16 cellular contexts compared by ENCODE assay signal in genomic region chr21:32131960-32132359, GRCh38.
DNase-seq lines count a peak whose midpoint lies in the region; ATAC-seq, FAIRE-seq and TF ChIP-seq lines count a peak whose summit lies in the region.
"Had no signal": no experiment of that assay in that cellular context is flagged by ENCODE, and none has a peak within 500 bp of the region (broad histone marks: within the 10 kb centered on the region; RNA-seq: fewer than 3 reads in every experiment).

No MANE protein-coding gene starts in this region.

- TF ChIP-seq RAD21 in H1 (IDR thresholded peaks at IDR 0.05 in 1 of 2, conservative IDR thresholded peaks at IDR 0.05 in 1 of 2; ENCODE audit: low read depth in 2 of 2, low read length in 2 of 2) = no peak

- no peaks in the 10 kb centered on the region for H3K27me3 ChIP-seq in H1 (replicated peaks in 1 of 4; ENCODE audit: control insufficient read depth in 3 of 4, extremely low read depth in 1 of 4, insufficient read depth in 3 of 4, low read length in 3 of 4)
- no peaks in the 10 kb centered on the region for H3K27me3 ChIP-seq in Caco-2 (replicated peaks; ENCODE audit: control insufficient read depth, insufficient read depth, low read length)
- H3K27me3 ChIP-seq: gastrocnemius medialis had no signal

- H3K4me3 ChIP-seq in NB4 (ENCODE audit: low read depth, low read length) (no peak overlapping the region), H1 (ENCODE audit: extremely low read depth in 1 of 4, insufficient read depth in 2 of 4, low read depth in 3 of 4, low read length in 4 of 4) (no peak overlapping the region), mesodermal cell (ENCODE audit: extremely low read depth, insufficient read depth, low read length, poor library complexity, severe bottlenecking) (no peak overlapping the region), Caco-2 (ENCODE audit: low read depth, low read length) (no peak overlapping the region)
- H3K4me3 ChIP-seq: gastrocnemius medialis, spleen had no signal

- POLR2A ChIA-PET in H1 (lab: Charles Lee; ENCODE audit: partially characterized antibody) = no interaction called here
- POLR2A ChIA-PET in Caco-2 (lab: Charles Lee) = no interaction called here

- no peaks in the 10 kb centered on the region for H4K20me1 ChIP-seq in H1 (replicated peaks in 1 of 2; ENCODE audit: control insufficient read depth in 1 of 2, insufficient read depth in 2 of 2, low read length in 2 of 2)

- H4K91ac ChIP-seq in H1 (replicated peaks; ENCODE audit: insufficient read length, low read length) = no peak overlapping the region

- H3K23ac ChIP-seq in H1 (ENCODE audit: insufficient read length) = no peak overlapping the region

- peaks cover 11% of the 10 kb centered on the region for H3K9me3 Mint-ChIP-seq in Caco-2 (ENCODE audit: unreplicated experiment)

- FAIRE-seq in H1 (lab: Jason Lieb, UNC) = no peak
- FAIRE-seq: RCC 7860 had no signal

- no peak overlapping the region for H2BK5ac ChIP-seq in H1 (ENCODE audit: low read depth, low read length)

- H2AK5ac ChIP-seq in H1 (ENCODE audit: low read depth, low read length) = no peak overlapping the region

- H3K18ac ChIP-seq in H1 (ENCODE audit: extremely low read depth, low read length) = no peak overlapping the region

- no peaks in the 10 kb centered on the region for H3K36me3 Mint-ChIP-seq in Caco-2 (ENCODE audit: insufficient read depth, unreplicated experiment)
- H3K36me3 Mint-ChIP-seq: CD14-positive monocyte had no signal

- no peak overlapping the region for H2BK15ac ChIP-seq in H1 (ENCODE audit: low read length)

- no peak overlapping the region for H3K9ac ChIP-seq in H1 (replicated peaks in 1 of 4; ENCODE audit: extremely low read depth in 1 of 4, low read depth in 3 of 4, low read length in 3 of 4)

- ATAC-seq in GM19328 (IDR thresholded peaks at IDR 0.05; ENCODE audit: unreplicated experiment) = no peak
- no peak for ATAC-seq in GM18907 (IDR thresholded peaks at IDR 0.05; ENCODE audit: unreplicated experiment)
- ATAC-seq: activated T-cell treated with anti-CD3 and anti-CD28 coated beads, Interleukin-2, amount 50 U/mL, for 72 hours had no signal

- H3K27ac Mint-ChIP-seq in Caco-2 (ENCODE audit: unreplicated experiment) = no peak overlapping the region
- H3K27ac Mint-ChIP-seq: activated T-cell treated with anti-CD3 and anti-CD28 coated beads, Interleukin-2, amount 50 U/mL, for 72 hours; CD14-positive monocyte had no signal

- no peak overlapping the region; the same call in 1 of the 2 replicates for H2AFZ ChIP-seq in H1 (ENCODE audit: low read length)

- WGBS in H1 (ENCODE audit: extremely low coverage in 1 of 2, insufficient coverage in 1 of 2, insufficient read length in 1 of 2, insufficient replicate concordance in 2 of 2, low coverage in 1 of 2, low lambda C conversion rate in 2 of 2, missing lambda C conversion rate in 1 of 2), 2 experiments = 92% methylated on average over 5 of the region's 5 CpGs; no CpG with 5 or more reads in 1 of the 2 experiments
- 80 to 90% methylated on average over 1 to 5 of the region's 5 CpGs for WGBS in mesodermal cell (ENCODE audit: insufficient coverage in 2 of 2), 2 experiments

- H3K56ac ChIP-seq in H1 (replicated peaks; ENCODE audit: insufficient read length, low read depth, low read length) = no peak overlapping the region

- no peak overlapping the region for H3K14ac ChIP-seq in H1 (ENCODE audit: insufficient read length)

- intact Hi-C loops in Caco-2 (cut with micrococcal nuclease; ENCODE audit: unreplicated experiment) = no loop called here

- no peak overlapping the region for H2BK20ac ChIP-seq in H1 (ENCODE audit: low read length)

- TF ChIP-seq CTCF in NB4 (IDR thresholded peaks at IDR 0.05; ENCODE audit: low read depth, low read length) (no peak), H1 (IDR thresholded peaks at IDR 0.05; ENCODE audit: control extremely low read depth in 1 of 3, insufficient read depth in 1 of 3, low read depth in 1 of 3, low read length in 3 of 3) (no peak), GM20000 (IDR thresholded peaks at IDR 0.05; ENCODE audit: extremely low read depth, missing control alignments) (no peak), Caco-2 (IDR thresholded peaks at IDR 0.05; ENCODE audit: insufficient read depth in 1 of 2, low read depth in 1 of 2, low read length in 1 of 2, severe bottlenecking in 1 of 2, unreplicated experiment in 1 of 2) (no peak)

- BruUV-seq in Caco-2 (replicated peaks; lab: Mats Ljungman, UMichigan) = no TSS peak

- no peak overlapping the region for H3K4ac ChIP-seq in H1 (replicated peaks; ENCODE audit: insufficient read length, low read depth, low read length)

- no peak overlapping the region for H3K27ac ChIP-seq in H1 (ENCODE audit: low read depth, low read length)
- H3K27ac ChIP-seq in mesodermal cell (ENCODE audit: low read depth, low read length, severe bottlenecking) = peak overlapping the region; percentile 26
- H3K27ac ChIP-seq: spleen, WERI-Rb-1 had no signal

- no peak overlapping the region for H2BK12ac ChIP-seq in H1 (ENCODE audit: low read depth, low read length)

- no peak for TF ChIP-seq POLR2A in NB4 (IDR thresholded peaks at IDR 0.05; ENCODE audit: extremely low read depth, insufficient read length)
- TF ChIP-seq POLR2A in H1 (IDR thresholded peaks at IDR 0.05; ENCODE audit: control extremely low read depth in 1 of 2, low read depth in 2 of 2, low read length in 2 of 2) = no peak

- no peak overlapping the region for H2BK120ac ChIP-seq in H1 (replicated peaks; ENCODE audit: low read depth, low read length)

- no peak overlapping the region for H4K5ac ChIP-seq in H1 (ENCODE audit: insufficient read length, low read depth, low read length)

- H3K4me3 Mint-ChIP-seq in Caco-2 (ENCODE audit: unreplicated experiment) = no peak overlapping the region
- H3K4me3 Mint-ChIP-seq: activated T-cell treated with anti-CD3 and anti-CD28 coated beads, Interleukin-2, amount 50 U/mL, for 72 hours; CD14-positive monocyte had no signal

- H3K36me3 ChIP-seq in H1 (ENCODE audit: control insufficient read depth in 2 of 4, insufficient read depth in 4 of 4, low read length in 3 of 4) (no peaks in the 10 kb centered on the region), mesodermal cell (ENCODE audit: control insufficient read depth, insufficient read depth, low read length) (no peaks in the 10 kb centered on the region), Caco-2 (ENCODE audit: control insufficient read depth, insufficient read depth, low read length) (no peaks in the 10 kb centered on the region)
- H3K36me3 ChIP-seq: gastrocnemius medialis, spleen, WERI-Rb-1 had no signal

- no peak overlapping the region for H4K8ac ChIP-seq in H1 (ENCODE audit: extremely low read depth, insufficient read depth, low read length)

- H3K9me3 ChIP-seq in H1 (ENCODE audit: insufficient read depth in 2 of 2, low read depth in 1 of 2, low read length in 1 of 2) = 0 out of 4 replicates have a peak, but pooled peaks cover 0 to 6% of the 10 kb centered on the region in 2 experiments
- H3K9me3 ChIP-seq in mesodermal cell (ENCODE audit: control insufficient read depth, low read length) = peaks cover 7% of the 10 kb centered on the region
- H3K9me3 ChIP-seq in Caco-2 = 0 out of 2 replicates have a peak, but pooled peaks cover 3% of the 10 kb centered on the region
- H3K9me3 ChIP-seq: gastrocnemius medialis had no signal

- CTCF ChIA-PET in H1 (lab: Charles Lee; ENCODE audit: partially characterized antibody) (interaction anchor here (1.5 to 1.8 kb wide), 3 partner anchors 31 to 127 kb away, joined by 4 to 6 read pairs (median 4); no protein-coding TSS in a partner anchor), Caco-2 (lab: Charles Lee) (no interaction called here)

- H3K4me2 ChIP-seq in H1 (ENCODE audit: insufficient read depth in 1 of 2, low read depth in 2 of 2, low read length in 2 of 2) = no peak overlapping the region

- H3K79me2 ChIP-seq in H1 (ENCODE audit: control insufficient read depth in 1 of 2, insufficient read depth in 2 of 2, low read length in 2 of 2) = no peaks in the 10 kb centered on the region

- DNase-seq in DMS53 treated with DMSO at 0.1 percent for 48 hours (lab: John Stamatoyannopoulos, UW; ENCODE audit: unreplicated experiment) = peak; percentile 11
- peak; percentile 40 for DNase-seq in NB4 (ENCODE audit: low read depth)
- peak in 1 of 2 experiments; percentile 22 for DNase-seq in H1 (ENCODE audit: low read depth in 1 of 2, low spot score in 2 of 2)
- DNase-seq in GM20000 (ENCODE audit: low spot score) = no peak
- no peak for DNase-seq in Caco-2
- DNase-seq: activated T-cell treated with anti-CD3 and anti-CD28 coated beads, Interleukin-2, amount 50 U/mL, for 72 hours; caudate nucleus; gastrocnemius medialis; spleen; stimulated activated CD8-positive, alpha-beta memory T cell treated with anti-CD3 and anti-CD28 coated beads, Interleukin-4, amount 100 ng/mL, for 48 hours; WERI-Rb-1 had no signal

- no peak for TF ChIP-seq EP300 in H1 (IDR thresholded peaks at IDR 0.05; ENCODE audit: borderline replicate concordance in 1 of 2, low read depth in 2 of 2, low read length in 2 of 2)

- peaks cover 10% of the 10 kb centered on the region for H3K27me3 Mint-ChIP-seq in Caco-2 (ENCODE audit: insufficient read depth, unreplicated experiment)

- H3K4me1 Mint-ChIP-seq in Caco-2 (ENCODE audit: low read depth, unreplicated experiment) = peaks cover 7% of the 10 kb centered on the region
- H3K4me1 Mint-ChIP-seq: CD14-positive monocyte had no signal

- H3K4me1 ChIP-seq in H1 (replicated peaks in 1 of 4; ENCODE audit: control insufficient read depth in 3 of 4, insufficient read depth in 4 of 4, low read length in 3 of 4) (no peaks in the 10 kb centered on the region; a peak in 1 of 7 replicates), mesodermal cell (ENCODE audit: control insufficient read depth, insufficient read depth, low read length, poor library complexity, severe bottlenecking) (peaks cover 3% of the 10 kb centered on the region), Caco-2 (no peaks in the 10 kb centered on the region)
- H3K4me1 ChIP-seq: spleen had no signal

- no peaks in the 10 kb centered on the region for H3K79me1 ChIP-seq in H1 (ENCODE audit: low read depth, low read length)

- H3K23me2 ChIP-seq in H1 (ENCODE audit: low read depth, low read length) = no peaks in the 10 kb centered on the region

Comparison
In these comparisons a context has a peak if more than half of its experiments do, and no peak if none do; other contexts are left out.
1. DNase-seq: peak in DMS53 treated with DMSO at 0.1 percent for 48 hours (single experiment) and NB4 (single experiment); none in GM20000 (single experiment) and Caco-2 (0 of 2).